Comparison of ENCODE assay signal across 1 cellular context in genomic region chrX:85024044-85024443, GRCh38.
TF ChIP-seq lines count a peak whose summit lies in the region.

No MANE protein-coding gene starts in this region.

TF ChIP-seq in WTC11, 78 proteins besides CTCF, POLR2A, EP300 and RAD21 (continued from another document):
- TF ChIP-seq PRDM15 (CRISPR knock-in tag; IDR thresholded peaks at IDR 0.05) (no peak), ZNF671 (CRISPR knock-in tag; IDR thresholded peaks at IDR 0.05) (no peak), KAT7 (CRISPR knock-in tag; IDR thresholded peaks at IDR 0.05; ENCODE audit: borderline replicate concordance) (no peak)
TF ChIP-seq in WTC11: peak in this region for 0.
